ENCODE assay signal across 18 cellular contexts in the genomic region with DNA sequence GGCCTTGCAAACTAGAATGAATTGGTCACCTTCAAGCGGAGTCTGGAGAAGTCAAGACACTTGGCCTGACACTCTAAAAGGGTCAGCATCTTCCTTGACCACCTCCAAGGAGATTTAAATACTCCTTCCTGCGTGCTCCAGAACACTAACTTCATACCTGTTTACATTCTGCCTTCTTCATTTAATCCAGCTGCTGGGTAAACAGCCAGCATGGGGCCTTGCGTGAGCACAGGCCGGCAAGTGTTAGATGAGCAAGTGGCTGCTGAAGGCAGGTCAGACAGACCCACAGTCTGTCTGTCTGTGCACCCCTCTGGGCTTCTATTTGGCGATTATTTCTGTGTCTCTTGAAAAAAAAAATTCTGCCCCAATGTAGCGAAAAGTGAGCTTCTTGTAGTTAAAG.
A peak's percentile ranks its signal among the peaks of the same experiment; 100 is the strongest.
DNase-seq lines count a peak whose midpoint lies in the region; ATAC-seq and TF ChIP-seq lines count a peak whose summit lies in the region.
"Had no signal": no experiment of that assay in that cellular context is flagged by ENCODE, and none has a peak within 500 bp of the region (broad histone marks: within the 10 kb centered on the region; RNA-seq: fewer than 3 reads in every experiment).

No MANE protein-coding gene starts in this region.

- no peak for TF ChIP-seq CTCF in GM23338 (conservative IDR thresholded peaks at IDR 0.05; ENCODE audit: low read depth in 2 of 2)
- no peak for TF ChIP-seq CTCF in brain (conservative IDR thresholded peaks at IDR 0.05)
- TF ChIP-seq CTCF in neural progenitor cell (IDR thresholded peaks at IDR 0.05) = no peak

- DNase-seq in NCI-H748 (lab: John Stamatoyannopoulos, UW; ENCODE audit: unreplicated experiment) = peak; percentile 11
- no peak for DNase-seq in NCI-H748 treated with DMSO at 0.1 percent for 48 hours (lab: John Stamatoyannopoulos, UW)
- DNase-seq in GM23338 (ENCODE audit: low spot score) = no peak
- peak; percentile 26 for DNase-seq in neural progenitor cell (ENCODE audit: low spot score)
- DNase-seq in stimulated activated CD4-positive, alpha-beta T cell treated with anti-CD3 and anti-CD28 coated beads, Interleukin-4, amount 100 ng/mL, for 24 hours = no peak
- no peak for DNase-seq in A172 (ENCODE audit: low spot score)
- DNase-seq: DMS 273 treated with DMSO at 0.1 percent for 48 hours; EL; Karpas-422; NCI-H1105; NCI-H524; NK-92 treated with Interleukin-12 subunit alpha and Interleukin-12 subunit beta, amount 100 ng/mL, for 24 hours; RPMI8226; SIG-M5 had no signal

- H3K4me1 Mint-ChIP-seq in GM23338 = peaks cover 57% of the 10 kb centered on the region
- H3K4me1 Mint-ChIP-seq in brain = peaks cover 80% of the 10 kb centered on the region
- peaks cover 72% of the 10 kb centered on the region for H3K4me1 Mint-ChIP-seq in neural progenitor cell

- no peaks in the 10 kb centered on the region for H3K36me3 ChIP-seq in GM23338 (ENCODE audit: insufficient read depth)
- no peaks in the 10 kb centered on the region for H3K36me3 ChIP-seq in neural progenitor cell

- H3K27me3 Mint-ChIP-seq in GM23338 (ENCODE audit: insufficient read depth, low read depth, poor library complexity) = peaks cover 5% of the 10 kb centered on the region
- H3K27me3 Mint-ChIP-seq in brain = no peaks in the 10 kb centered on the region
- H3K27me3 Mint-ChIP-seq in neural progenitor cell (ENCODE audit: insufficient read depth, low read depth) = peaks cover 5% of the 10 kb centered on the region

- H3K9me3 Mint-ChIP-seq in GM23338 (no peaks in the 10 kb centered on the region), brain (no peaks in the 10 kb centered on the region), neural progenitor cell (peaks cover 7% of the 10 kb centered on the region)

- H3K4me2 ChIP-seq in GM23338 (no peak overlapping the region), neural progenitor cell (peak overlapping the region; percentile 1)
- H3K4me2 ChIP-seq: A549 had no signal

- H3K4me1 ChIP-seq in GM23338 (ENCODE audit: insufficient read depth) (peaks cover 41% of the 10 kb centered on the region), neural progenitor cell (peaks cover 51% of the 10 kb centered on the region)

- H3K36me3 Mint-ChIP-seq in GM23338 (ENCODE audit: low read depth) (no peaks in the 10 kb centered on the region), brain (peaks cover 11% of the 10 kb centered on the region), neural progenitor cell (peaks cover 26% of the 10 kb centered on the region)

- no peaks in the 10 kb centered on the region; the same call in 1 of the 2 replicates for H4K20me1 ChIP-seq in GM23338 (replicated peaks; ENCODE audit: insufficient read depth)
- H4K20me1 ChIP-seq in neural progenitor cell (ENCODE audit: low read depth) = peaks cover 19% of the 10 kb centered on the region

- no peak overlapping the region for H3K9ac ChIP-seq in neural progenitor cell
- H3K9ac ChIP-seq: BLaER1 treated with 17β-estradiol and CSF1 and Interleukin-3, amounts not matched to agents 10 nM and 100 nM had no signal

- H3K27ac ChIP-seq in GM23338 (ENCODE audit: low read depth) = no peak overlapping the region
- H3K27ac ChIP-seq in neural progenitor cell = no peak overlapping the region

- H3K79me2 ChIP-seq in GM23338 (replicated peaks; ENCODE audit: insufficient read depth) (peaks cover 24% of the 10 kb centered on the region), neural progenitor cell (ENCODE audit: low read depth) (peaks cover 82% of the 10 kb centered on the region)

- peak overlapping the region; percentile 58; the same call in 1 of the 2 replicates for H3K27ac Mint-ChIP-seq in GM23338
- peak overlapping the region; percentile 34 to 99 (median 73) for H3K27ac Mint-ChIP-seq in brain
- peak overlapping the region; percentile 85 for H3K27ac Mint-ChIP-seq in neural progenitor cell

- ATAC-seq in GM23338 (peak; percentile 12; the same call in 2 of the 3 replicates), GM21447 (IDR thresholded peaks at IDR 0.05; ENCODE audit: unreplicated experiment) (no peak)
- ATAC-seq: A549 had no signal

- no peaks in the 10 kb centered on the region for H3F3A ChIP-seq in GM23338 (replicated peaks; ENCODE audit: low read depth)
- peaks cover 40% of the 10 kb centered on the region for H3F3A ChIP-seq in neural progenitor cell (ENCODE audit: low read depth)

- H3K4me3 Mint-ChIP-seq in GM23338 = no peak overlapping the region
- peak overlapping the region in 2 of 5 experiments; percentile 23 to 43 for H3K4me3 Mint-ChIP-seq in brain
- H3K4me3 Mint-ChIP-seq in neural progenitor cell = peak overlapping the region; percentile 36

- H2AFZ ChIP-seq in GM23338 (no peak overlapping the region), neural progenitor cell (replicated peaks) (no peak overlapping the region)

- H3K27me3 ChIP-seq in GM23338 (ENCODE audit: insufficient read depth) (no peaks in the 10 kb centered on the region), neural progenitor cell (no peaks in the 10 kb centered on the region)
- H3K27me3 ChIP-seq: BLaER1 treated with 17β-estradiol and CSF1 and Interleukin-3, amounts not matched to agents 10 nM and 100 nM had no signal

- no peak overlapping the region for H3K4me3 ChIP-seq in GM23338
- H3K4me3 ChIP-seq in neural progenitor cell = no peak overlapping the region
- H3K4me3 ChIP-seq: A549; BLaER1 treated with 17β-estradiol and CSF1 and Interleukin-3, amounts not matched to agents 10 nM and 100 nM had no signal

- H3K9me2 ChIP-seq in GM23338 (ENCODE audit: insufficient read depth) = no peaks in the 10 kb centered on the region

- no peaks in the 10 kb centered on the region for H3K9me3 ChIP-seq in neural progenitor cell (ENCODE audit: low read depth)
- H3K9me3 ChIP-seq: A549 had no signal

TF ChIP-seq in GM23338, 12 proteins besides CTCF, POLR2A, EP300 and RAD21 (continues in another document):
- TF ChIP-seq, protein P1, sequence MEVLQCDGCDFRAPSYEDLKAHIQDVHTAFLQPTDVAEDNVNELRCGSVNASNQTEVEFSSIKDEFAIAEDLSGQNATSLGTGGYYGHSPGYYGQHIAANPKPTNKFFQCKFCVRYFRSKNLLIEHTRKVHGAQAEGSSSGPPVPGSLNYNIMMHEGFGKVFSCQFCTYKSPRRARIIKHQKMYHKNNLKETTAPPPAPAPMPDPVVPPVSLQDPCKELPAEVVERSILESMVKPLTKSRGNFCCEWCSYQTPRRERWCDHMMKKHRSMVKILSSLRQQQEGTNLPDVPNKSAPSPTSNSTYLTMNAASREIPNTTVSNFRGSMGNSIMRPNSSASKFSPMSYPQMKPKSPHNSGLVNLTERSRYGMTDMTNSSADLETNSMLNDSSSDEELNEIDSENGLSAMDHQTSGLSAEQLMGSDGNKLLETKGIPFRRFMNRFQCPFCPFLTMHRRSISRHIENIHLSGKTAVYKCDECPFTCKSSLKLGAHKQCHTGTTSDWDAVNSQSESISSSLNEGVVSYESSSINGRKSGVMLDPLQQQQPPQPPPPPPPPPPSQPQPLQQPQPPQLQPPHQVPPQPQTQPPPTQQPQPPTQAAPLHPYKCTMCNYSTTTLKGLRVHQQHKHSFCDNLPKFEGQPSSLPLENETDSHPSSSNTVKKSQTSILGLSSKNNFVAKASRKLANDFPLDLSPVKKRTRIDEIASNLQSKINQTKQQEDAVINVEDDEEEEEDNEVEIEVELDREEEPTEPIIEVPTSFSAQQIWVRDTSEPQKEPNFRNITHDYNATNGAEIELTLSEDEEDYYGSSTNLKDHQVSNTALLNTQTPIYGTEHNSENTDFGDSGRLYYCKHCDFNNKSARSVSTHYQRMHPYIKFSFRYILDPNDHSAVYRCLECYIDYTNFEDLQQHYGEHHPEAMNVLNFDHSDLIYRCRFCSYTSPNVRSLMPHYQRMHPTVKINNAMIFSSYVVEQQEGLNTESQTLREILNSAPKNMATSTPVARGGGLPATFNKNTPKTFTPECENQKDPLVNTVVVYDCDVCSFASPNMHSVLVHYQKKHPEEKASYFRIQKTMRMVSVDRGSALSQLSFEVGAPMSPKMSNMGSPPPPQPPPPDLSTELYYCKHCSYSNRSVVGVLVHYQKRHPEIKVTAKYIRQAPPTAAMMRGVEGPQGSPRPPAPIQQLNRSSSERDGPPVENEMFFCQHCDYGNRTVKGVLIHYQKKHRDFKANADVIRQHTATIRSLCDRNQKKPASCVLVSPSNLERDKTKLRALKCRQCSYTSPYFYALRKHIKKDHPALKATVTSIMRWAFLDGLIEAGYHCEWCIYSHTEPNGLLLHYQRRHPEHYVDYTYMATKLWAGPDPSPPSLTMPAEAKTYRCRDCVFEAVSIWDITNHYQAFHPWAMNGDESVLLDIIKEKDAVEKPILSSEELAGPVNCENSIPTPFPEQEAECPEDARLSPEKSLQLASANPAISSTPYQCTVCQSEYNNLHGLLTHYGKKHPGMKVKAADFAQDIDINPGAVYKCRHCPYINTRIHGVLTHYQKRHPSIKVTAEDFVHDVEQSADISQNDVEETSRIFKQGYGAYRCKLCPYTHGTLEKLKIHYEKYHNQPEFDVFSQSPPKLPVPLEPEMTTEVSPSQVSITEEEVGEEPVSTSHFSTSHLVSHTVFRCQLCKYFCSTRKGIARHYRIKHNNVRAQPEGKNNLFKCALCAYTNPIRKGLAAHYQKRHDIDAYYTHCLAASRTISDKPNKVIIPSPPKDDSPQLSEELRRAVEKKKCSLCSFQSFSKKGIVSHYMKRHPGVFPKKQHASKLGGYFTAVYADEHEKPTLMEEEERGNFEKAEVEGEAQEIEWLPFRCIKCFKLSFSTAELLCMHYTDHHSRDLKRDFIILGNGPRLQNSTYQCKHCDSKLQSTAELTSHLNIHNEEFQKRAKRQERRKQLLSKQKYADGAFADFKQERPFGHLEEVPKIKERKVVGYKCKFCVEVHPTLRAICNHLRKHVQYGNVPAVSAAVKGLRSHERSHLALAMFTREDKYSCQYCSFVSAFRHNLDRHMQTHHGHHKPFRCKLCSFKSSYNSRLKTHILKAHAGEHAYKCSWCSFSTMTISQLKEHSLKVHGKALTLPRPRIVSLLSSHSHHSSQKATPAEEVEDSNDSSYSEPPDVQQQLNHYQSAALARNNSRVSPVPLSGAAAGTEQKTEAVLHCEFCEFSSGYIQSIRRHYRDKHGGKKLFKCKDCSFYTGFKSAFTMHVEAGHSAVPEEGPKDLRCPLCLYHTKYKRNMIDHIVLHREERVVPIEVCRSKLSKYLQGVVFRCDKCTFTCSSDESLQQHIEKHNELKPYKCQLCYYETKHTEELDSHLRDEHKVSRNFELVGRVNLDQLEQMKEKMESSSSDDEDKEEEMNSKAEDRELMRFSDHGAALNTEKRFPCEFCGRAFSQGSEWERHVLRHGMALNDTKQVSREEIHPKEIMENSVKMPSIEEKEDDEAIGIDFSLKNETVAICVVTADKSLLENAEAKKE (CRISPR knock-in tag; IDR thresholded peaks at IDR 0.05) = no peak
- no peak for TF ChIP-seq CREB1 (CRISPR knock-in tag; IDR thresholded peaks at IDR 0.05; ENCODE audit: low read depth)
- no peak for TF ChIP-seq ZNF114 (CRISPR knock-in tag; IDR thresholded peaks at IDR 0.05)
- TF ChIP-seq STAT1 (IDR thresholded peaks at IDR 0.05; ENCODE audit: unreplicated experiment) = no peak

Comparison
In these comparisons a context has a peak if more than half of its experiments do, and no peak if none do; other contexts are left out.
1. DNase-seq: peak in NCI-H748 (single experiment) and neural progenitor cell (single experiment); none in NCI-H748 treated with DMSO at 0.1 percent for 48 hours (single experiment), GM23338 (single experiment), stimulated activated CD4-positive, alpha-beta T cell treated with anti-CD3 and anti-CD28 coated beads, Interleukin-4, amount 100 ng/mL, for 24 hours (single experiment) and A172 (single experiment).
2. Peak in every context shown above with its lines, with median percentiles within 50 percentile points of each other: H3K27ac Mint-ChIP-seq.